In the genomic region with DNA sequence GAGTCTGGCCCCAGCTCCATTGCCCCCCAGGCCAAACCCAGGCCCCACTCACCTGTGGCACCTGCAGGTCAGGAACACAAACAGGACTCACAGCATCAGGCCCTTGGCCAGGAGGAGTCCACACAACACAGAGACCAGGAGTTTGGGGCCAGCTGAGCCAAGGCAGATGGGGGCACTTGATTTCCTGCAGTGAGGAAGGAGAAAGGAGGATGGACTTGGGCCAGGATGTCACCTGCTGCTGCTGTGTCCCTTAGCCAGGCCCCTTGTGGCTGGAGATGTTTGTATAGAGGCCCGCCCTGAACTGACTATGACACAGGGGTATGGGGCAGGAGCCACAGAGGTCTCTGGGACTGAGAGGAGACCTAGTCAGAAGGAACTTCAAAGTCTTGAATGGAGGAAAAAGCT, we compare ENCODE assay signal across 1 cellular context.
TF ChIP-seq lines count a peak whose summit lies in the region.

No MANE protein-coding gene starts in this region.

TF ChIP-seq in GM12891, 5 proteins besides CTCF, POLR2A, EP300 and RAD21:
- TF ChIP-seq POLR2AphosphoS5 (IDR thresholded peaks at IDR 0.05; ENCODE audit: low read depth, low read length): no peak
- no peak for TF ChIP-seq TAF1 (IDR thresholded peaks at IDR 0.05; ENCODE audit: low read depth, low read length)
